8 cellular contexts compared by ENCODE assay signal in genomic region chr3:50189274-50189673, GRCh38. TPM values are rescaled to one million over a fixed set of nuclear protein-coding genes. Genes with fewer than 3 reads are reported as not detected.
DNase-seq lines count a peak whose midpoint lies in the region; ATAC-seq and TF ChIP-seq lines count a peak whose summit lies in the region.

No MANE protein-coding gene starts in this region.

- peak; percentile 62 for ATAC-seq in activated CD4-positive, alpha-beta T cell treated with anti-CD3 and anti-CD28 coated beads for 36 hours

- POLR2A ChIA-PET in activated CD4-positive, alpha-beta T cell treated with anti-CD3 and anti-CD28 coated beads for 36 hours (lab: Charles Lee), result interaction anchor here (0.6 kb wide), 1 partner anchor 54 kb away, joined by 3 read pairs; no protein-coding TSS in a partner anchor

- intact Hi-C loops in activated CD4-positive, alpha-beta T cell treated with anti-CD3 and anti-CD28 coated beads for 36 hours (cut with DNase I, micrococcal nuclease), result loop anchor here (1.0 to 2.0 kb wide), 3 partner anchors 32 to 386 kb away; partner anchors contain the start of gene INKA1 (in 1 of the 2)
- intact Hi-C loops in transverse colon (cut with DNase I; ENCODE audit: low total_unique reads), result loop anchor here (2.0 kb wide), 1 partner anchor 66 kb away; no protein-coding TSS in a partner anchor

- H3K27me3 Mint-ChIP-seq in activated CD4-positive, alpha-beta T cell treated with anti-CD3 and anti-CD28 coated beads for 36 hours, result peaks cover 9% of the 10 kb centered on the region
- H3K27me3 Mint-ChIP-seq in endodermal cell (ENCODE audit: insufficient read depth), result peaks cover 11% of the 10 kb centered on the region

- no peaks in the 10 kb centered on the region for H3K36me3 Mint-ChIP-seq in activated CD4-positive, alpha-beta T cell treated with anti-CD3 and anti-CD28 coated beads for 36 hours (ENCODE audit: low read depth)
- H3K36me3 Mint-ChIP-seq in endodermal cell (ENCODE audit: low read depth), result peaks cover 10% of the 10 kb centered on the region

- H3K9me3 Mint-ChIP-seq in activated CD4-positive, alpha-beta T cell treated with anti-CD3 and anti-CD28 coated beads for 36 hours (ENCODE audit: low read depth), result no peaks in the 10 kb centered on the region
- no peaks in the 10 kb centered on the region for H3K9me3 Mint-ChIP-seq in endodermal cell

- no peak overlapping the region for H2BK15ac ChIP-seq in mesenchymal stem cell (ENCODE audit: low read depth, poor library complexity, severe bottlenecking)

- H4K91ac ChIP-seq in mesenchymal stem cell (ENCODE audit: low read length), result no peak overlapping the region

- TF ChIP-seq CTCF in NB4 (IDR thresholded peaks at IDR 0.05; ENCODE audit: low read depth, low read length), result peak; percentile 71
- TF ChIP-seq CTCF in endodermal cell (conservative IDR thresholded peaks at IDR 0.05), result peak; percentile 93
- peak; percentile 64 to 82 (median 72) for TF ChIP-seq CTCF in transverse colon (IDR thresholded peaks at IDR 0.05)

- no peak overlapping the region for H3K4me3 ChIP-seq in NB4 (ENCODE audit: low read depth, low read length)
- H3K4me3 ChIP-seq in endodermal cell (ENCODE audit: low read length), result no peak overlapping the region
- no peak overlapping the region for H3K4me3 ChIP-seq in mesenchymal stem cell (ENCODE audit: insufficient read depth in 1 of 2, low read depth in 1 of 2, low read length in 2 of 2)
- H3K4me3 ChIP-seq in transverse colon, result no peak overlapping the region

- no peak overlapping the region for H2AFZ ChIP-seq in mesenchymal stem cell (ENCODE audit: low read depth, low read length)

- no peaks in the 10 kb centered on the region for H3K4me1 ChIP-seq in endodermal cell (ENCODE audit: control insufficient read depth, insufficient read depth, low read length)
- H3K4me1 ChIP-seq in mesenchymal stem cell (ENCODE audit: control insufficient read depth, insufficient read depth, low read depth, low read length), result peaks cover 4% of the 10 kb centered on the region
- H3K4me1 ChIP-seq in transverse colon, result peaks cover 0 to 14% (median 7%) of the 10 kb centered on the region in 4 donors

- H3K18ac ChIP-seq in mesenchymal stem cell (ENCODE audit: low read depth in 1 of 2, low read length in 2 of 2), result no peak overlapping the region

- no peaks in the 10 kb centered on the region for H3K36me3 ChIP-seq in endodermal cell (ENCODE audit: control insufficient read depth, insufficient read depth, low read length)
- H3K36me3 ChIP-seq in mesenchymal stem cell (ENCODE audit: control insufficient read depth in 1 of 2, insufficient read depth in 2 of 2, low read depth in 1 of 2, low read length in 2 of 2), result peaks cover 0 to 15% of the 10 kb centered on the region in 2 experiments
- no peaks in the 10 kb centered on the region for H3K36me3 ChIP-seq in transverse colon

- in situ Hi-C loops in transverse colon (cut with MboI; ENCODE audit: low pct_ligation_motif_present in 1 of 4, low pct_unique_long_range_greater_than_20kb in 1 of 4, low sequenced_read_pairs in 3 of 4), result loop anchor here in 1 of 4 donors (10.0 kb wide), 1 partner anchor 64 kb away; no protein-coding TSS in a partner anchor

- H2BK120ac ChIP-seq in mesenchymal stem cell (ENCODE audit: low read depth, low read length), result no peak overlapping the region

- no peak overlapping the region for H3K4me2 ChIP-seq in mesenchymal stem cell (ENCODE audit: low read length, poor library complexity, severe bottlenecking)

- CTCF ChIA-PET in activated CD4-positive, alpha-beta T cell treated with anti-CD3 and anti-CD28 coated beads for 36 hours (lab: Charles Lee), result interaction anchor here (1.0 to 3.6 kb wide), 4 partner anchors 37 to 69 kb away, joined by 3 to 17 read pairs (median 4); no protein-coding TSS in a partner anchor

- H2AK5ac ChIP-seq in mesenchymal stem cell (ENCODE audit: low read length, severe bottlenecking), result no peak overlapping the region

- H3K14ac ChIP-seq in mesenchymal stem cell (ENCODE audit: low read length in 2 of 2), result no peak overlapping the region

- TF ChIP-seq EP300 in transverse colon (IDR thresholded peaks at IDR 0.05; ENCODE audit: low read depth), result no peak

- no peak overlapping the region for H4K8ac ChIP-seq in mesenchymal stem cell (ENCODE audit: low read length)

- H3K4me3 Mint-ChIP-seq in activated CD4-positive, alpha-beta T cell treated with anti-CD3 and anti-CD28 coated beads for 36 hours, result no peak overlapping the region
- no peak overlapping the region for H3K4me3 Mint-ChIP-seq in endodermal cell

- H3K27ac ChIP-seq in endodermal cell (ENCODE audit: low read depth, low read length) (no peak overlapping the region), mesenchymal stem cell (ENCODE audit: low read length, poor library complexity, severe bottlenecking) (no peak overlapping the region), transverse colon (no peak overlapping the region)

- peak; percentile 73 for DNase-seq in activated CD4-positive, alpha-beta T cell treated with anti-CD3 and anti-CD28 coated beads for 36 hours
- no peak for DNase-seq in activated CD4-positive, alpha-beta T cell treated with anti-CD3 and anti-CD28 coated beads, Interleukin-2, amount 50 U/mL, for 4 hours
- peak; percentile 79 for DNase-seq in NB4 (ENCODE audit: low read depth)
- peak; percentile 62 for DNase-seq in T1000 (lab: John Stamatoyannopoulos, UW)
- DNase-seq in endodermal cell, result peak; percentile 91
- peak; percentile 83 for DNase-seq in mesenchymal stem cell
- DNase-seq in transverse colon, result peak; percentile 75
- DNase-seq in NCI-H2029 (lab: John Stamatoyannopoulos, UW), result no peak

- no peak overlapping the region for H2BK5ac ChIP-seq in mesenchymal stem cell (ENCODE audit: low read depth, low read length, poor library complexity, severe bottlenecking)

- TF ChIP-seq POLR2A in NB4 (IDR thresholded peaks at IDR 0.05; ENCODE audit: extremely low read depth, insufficient read length) (peak; percentile 7), transverse colon (IDR thresholded peaks at IDR 0.05) (no peak)

- H3K27me3 ChIP-seq in endodermal cell (ENCODE audit: control insufficient read depth, insufficient read depth, low read length, poor library complexity, severe bottlenecking), result peaks cover 3% of the 10 kb centered on the region
- H3K27me3 ChIP-seq in mesenchymal stem cell (ENCODE audit: control insufficient read depth in 1 of 2, insufficient read depth in 1 of 2, low read length in 2 of 2), result peaks cover 11 to 50% of the 10 kb centered on the region in 2 experiments
- H3K27me3 ChIP-seq in transverse colon, result peaks cover 16% of the 10 kb centered on the region

- H3K9me3 ChIP-seq in endodermal cell (ENCODE audit: control insufficient read depth, low read length), result no peaks in the 10 kb centered on the region
- no peaks in the 10 kb centered on the region for H3K9me3 ChIP-seq in mesenchymal stem cell (ENCODE audit: control insufficient read depth, low read length)
- H3K9me3 ChIP-seq in transverse colon, result no peaks in the 10 kb centered on the region

- H3K4me1 Mint-ChIP-seq in activated CD4-positive, alpha-beta T cell treated with anti-CD3 and anti-CD28 coated beads for 36 hours, result peaks cover 5% of the 10 kb centered on the region
- H3K4me1 Mint-ChIP-seq in endodermal cell, result no peaks in the 10 kb centered on the region

- no peak overlapping the region for H3K4ac ChIP-seq in mesenchymal stem cell (ENCODE audit: low read depth in 1 of 2, low read length in 2 of 2)

- no peak overlapping the region for H3K23ac ChIP-seq in mesenchymal stem cell (ENCODE audit: low read length in 2 of 2)

- no peak overlapping the region for H3K27ac Mint-ChIP-seq in activated CD4-positive, alpha-beta T cell treated with anti-CD3 and anti-CD28 coated beads for 36 hours
- peak overlapping the region; percentile 39 for H3K27ac Mint-ChIP-seq in endodermal cell

- no peak overlapping the region for H3K9ac ChIP-seq in endodermal cell (ENCODE audit: extremely low read depth, low read length, poor library complexity, severe bottlenecking)
- H3K9ac ChIP-seq in mesenchymal stem cell (ENCODE audit: low read length), result no peak overlapping the region

- H3K79me1 ChIP-seq in mesenchymal stem cell (replicated peaks; ENCODE audit: low read length, poor library complexity, severe bottlenecking), result no peaks in the 10 kb centered on the region

- no peak overlapping the region for H2BK12ac ChIP-seq in mesenchymal stem cell (ENCODE audit: low read length in 2 of 2)

- WGBS in endodermal cell (ENCODE audit: insufficient coverage in 1 of 2, insufficient read length in 1 of 2), 2 experiments, result 45 to 48% methylated on average over 3 to 5 of the region's 5 CpGs
- WGBS in mesenchymal stem cell, result 15% methylated on average over 5 of the region's 5 CpGs
- WGBS in transverse colon (ENCODE audit: low coverage in 1 of 2), 2 donors, result 5% methylated on average over 5 of the region's 5 CpGs; no CpG with 5 or more reads in 1 of the 2 donors

RNA-seq across cellular contexts. Expression of gene GNAT1, which starts 2.1 kb away (rescaled TPM):
- under 1 TPM in 1 of 2 experiments, not detected in 1; 0.14 TPM for total RNA-seq in activated CD4-positive, alpha-beta T cell treated with anti-CD3 and anti-CD28 coated beads for 36 hours
- total RNA-seq in endodermal cell (1 to 10 TPM in 1 of 2 donors, under 1 TPM in 1; 0.42 to 1.2 TPM), transverse colon (not detected)
- polyA plus RNA-seq in endodermal cell (2013, experiment 1 of 2), result 0.11 TPM
- polyA plus RNA-seq in endodermal cell (2013, experiment 2 of 2), result 0.12 TPM
- polyA plus RNA-seq in mesenchymal stem cell (2013, experiment 1 of 2), result not detected
- polyA plus RNA-seq in mesenchymal stem cell (2013, experiment 2 of 2), result not detected

RNA-seq across cellular contexts. Expression of gene SLC38A3, which starts 15.8 kb away (rescaled TPM):
- under 1 TPM in 1 of 2 experiments, not detected in 1; 0.12 TPM for total RNA-seq in activated CD4-positive, alpha-beta T cell treated with anti-CD3 and anti-CD28 coated beads for 36 hours
- 1 to 10 TPM; 1.5 to 1.9 TPM for total RNA-seq in endodermal cell
- polyA plus RNA-seq in endodermal cell (2013, experiment 1 of 2), result 4.4 TPM
- polyA plus RNA-seq in endodermal cell (2013, experiment 2 of 2), result 4.3 TPM
- polyA plus RNA-seq in mesenchymal stem cell (2013, experiment 1 of 2), result 0.01 TPM
- 0.03 TPM for polyA plus RNA-seq in mesenchymal stem cell (2013, experiment 2 of 2)
- not detected for total RNA-seq in transverse colon

RNA-seq across cellular contexts. Expression of gene SEMA3F, which starts 34.1 kb away (rescaled TPM):
- under 1 TPM; 0.25 to 0.46 TPM for total RNA-seq in activated CD4-positive, alpha-beta T cell treated with anti-CD3 and anti-CD28 coated beads for 36 hours
- total RNA-seq in endodermal cell, result 10 to 100 TPM; 44.8 to 63.2 TPM
- polyA plus RNA-seq in endodermal cell (2013, experiment 1 of 2), result 32.1 TPM
- polyA plus RNA-seq in endodermal cell (2013, experiment 2 of 2), result 33.4 TPM
- polyA plus RNA-seq in mesenchymal stem cell (2013, experiment 1 of 2), result 23.6 TPM
- polyA plus RNA-seq in mesenchymal stem cell (2013, experiment 2 of 2), result 23.0 TPM
- total RNA-seq in transverse colon, result 10 to 100 TPM in 1 of 4 donors, 1 to 10 TPM in 3; 1.9 to 30.6 (median 3.8) TPM

RNA-seq across cellular contexts. Expression of gene GNAI2, which starts 46.7 kb away (rescaled TPM):
- total RNA-seq in activated CD4-positive, alpha-beta T cell treated with anti-CD3 and anti-CD28 coated beads for 36 hours, result 100 to 1,000 TPM; 280 to 341 TPM
- total RNA-seq in endodermal cell (100 to 1,000 TPM; 243 to 278 TPM), transverse colon (100 to 1,000 TPM in 1 of 4 donors, 10 to 100 TPM in 3; 69.6 to 322 (median 74.8) TPM)
- 454 TPM for polyA plus RNA-seq in endodermal cell (2013, experiment 1 of 2)
- polyA plus RNA-seq in endodermal cell (2013, experiment 2 of 2), result 428 TPM
- polyA plus RNA-seq in mesenchymal stem cell (2013, experiment 1 of 2), result 474 TPM
- 480 TPM for polyA plus RNA-seq in mesenchymal stem cell (2013, experiment 2 of 2)

Comparison
In these comparisons a context has a peak if more than half of its experiments do, and no peak if none do; other contexts are left out.
1. DNase-seq: peak in activated CD4-positive, alpha-beta T cell treated with anti-CD3 and anti-CD28 coated beads for 36 hours (single experiment), NB4 (single experiment), T1000 (single experiment), endodermal cell (single experiment), mesenchymal stem cell (single experiment) and transverse colon (single experiment); none in activated CD4-positive, alpha-beta T cell treated with anti-CD3 and anti-CD28 coated beads, Interleukin-2, amount 50 U/mL, for 4 hours (0 of 2) and NCI-H2029 (single experiment).
2. Peak in every context shown above with its lines, with median percentiles within 50 percentile points of each other: CTCF ChIP-seq.